ENCODE assay signal across 9 cellular contexts in the genomic region with DNA sequence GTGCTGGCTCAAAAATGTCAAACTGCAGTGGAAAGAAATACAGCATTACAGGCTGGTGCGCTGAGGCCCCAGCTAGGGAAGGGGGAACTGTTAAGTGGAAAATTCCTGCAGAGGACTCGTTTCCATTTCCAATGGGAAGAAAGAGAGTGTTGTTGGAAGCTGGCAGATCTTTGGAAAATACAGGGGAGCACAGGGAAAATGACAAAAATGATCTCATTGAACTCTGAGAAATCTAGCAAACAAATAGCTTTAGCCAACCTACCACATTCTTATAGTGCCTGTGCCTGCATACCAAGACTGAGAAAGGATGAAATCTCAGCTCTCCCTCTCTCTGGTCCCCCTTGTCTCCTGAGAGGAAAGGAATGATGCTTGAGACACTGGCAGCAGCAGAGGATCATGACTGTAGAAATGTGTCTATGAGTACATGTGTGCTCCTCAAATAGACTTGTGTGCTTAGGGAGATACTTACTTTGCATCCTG.
DNase-seq lines count a peak whose midpoint lies in the region; ATAC-seq, FAIRE-seq and TF ChIP-seq lines count a peak whose summit lies in the region.
"Had no signal": no experiment of that assay in that cellular context is flagged by ENCODE, and none has a peak within 500 bp of the region (broad histone marks: within the 10 kb centered on the region; RNA-seq: fewer than 3 reads in every experiment).

No MANE protein-coding gene starts in this region.

- peaks cover 14% of the 10 kb centered on the region for H3K4me1 ChIP-seq in skeletal muscle satellite cell (ENCODE audit: control insufficient read depth, insufficient read depth, low read length)
- H3K4me1 ChIP-seq: pancreas had no signal

- H3K4me1 Mint-ChIP-seq in HFFc6 (ENCODE audit: low read depth) = peaks cover 21% of the 10 kb centered on the region
- H3K4me1 Mint-ChIP-seq in activated naive CD8-positive, alpha-beta T cell treated with anti-CD3 and anti-CD28 coated beads for 36 hours = peaks cover 28% of the 10 kb centered on the region

- peak; percentile 12 for DNase-seq in HFFc6
- DNase-seq in activated naive CD8-positive, alpha-beta T cell treated with anti-CD3 and anti-CD28 coated beads for 36 hours = no peak
- peak; percentile 10 to 44 for DNase-seq in hippocampal formation (lab: John Stamatoyannopoulos, UW)
- no peak for DNase-seq in GM12892 (ENCODE audit: insufficient read length)
- no peak for DNase-seq in NCI-H446 (lab: John Stamatoyannopoulos, UW)

- no peak for TF ChIP-seq CTCF in HFFc6 (IDR thresholded peaks at IDR 0.05)

- H3K4me2 ChIP-seq in skeletal muscle satellite cell (ENCODE audit: low read length) = peak overlapping the region; percentile 91

- no peaks in the 10 kb centered on the region for H3K9me3 ChIP-seq in skeletal muscle satellite cell (replicated peaks; ENCODE audit: low read length)
- H3K9me3 ChIP-seq: pancreas had no signal

- H3K36me3 ChIP-seq in skeletal muscle satellite cell (ENCODE audit: insufficient read depth, low read length) = no peaks in the 10 kb centered on the region
- H3K36me3 ChIP-seq: pancreas had no signal

- no peaks in the 10 kb centered on the region for H3K36me3 Mint-ChIP-seq in HFFc6 (ENCODE audit: low read depth)
- no peaks in the 10 kb centered on the region for H3K36me3 Mint-ChIP-seq in activated naive CD8-positive, alpha-beta T cell treated with anti-CD3 and anti-CD28 coated beads for 36 hours
- H3K36me3 Mint-ChIP-seq: activated naive CD4-positive, alpha-beta T cell treated with anti-CD3 and anti-CD28 coated beads, Interleukin-2, amount 50 U/mL, for 72 hours had no signal

- ATAC-seq in GM21619 (IDR thresholded peaks at IDR 0.05; ENCODE audit: unreplicated experiment) = no peak

- peak overlapping the region; percentile 50 for H3K27ac Mint-ChIP-seq in HFFc6
- H3K27ac Mint-ChIP-seq in activated naive CD8-positive, alpha-beta T cell treated with anti-CD3 and anti-CD28 coated beads for 36 hours = peak overlapping the region; percentile 81
- H3K27ac Mint-ChIP-seq: activated naive CD4-positive, alpha-beta T cell treated with anti-CD3 and anti-CD28 coated beads, Interleukin-2, amount 50 U/mL, for 72 hours had no signal

- no peak for FAIRE-seq in GM12892 (lab: Jason Lieb, UNC)
- FAIRE-seq: pancreas had no signal

- H3K4me3 Mint-ChIP-seq in HFFc6 = peak overlapping the region; percentile 90
- peak overlapping the region; percentile 78 for H3K4me3 Mint-ChIP-seq in activated naive CD8-positive, alpha-beta T cell treated with anti-CD3 and anti-CD28 coated beads for 36 hours

- no peaks in the 10 kb centered on the region for H3K27me3 ChIP-seq in skeletal muscle satellite cell (ENCODE audit: control insufficient read depth, insufficient read depth, low read length)

- H3K9me3 Mint-ChIP-seq in HFFc6 = no peaks in the 10 kb centered on the region
- peaks cover 2% of the 10 kb centered on the region for H3K9me3 Mint-ChIP-seq in activated naive CD8-positive, alpha-beta T cell treated with anti-CD3 and anti-CD28 coated beads for 36 hours
- H3K9me3 Mint-ChIP-seq: activated naive CD4-positive, alpha-beta T cell treated with anti-CD3 and anti-CD28 coated beads, Interleukin-2, amount 50 U/mL, for 72 hours had no signal

- peak overlapping the region; percentile 67 for H3K9ac ChIP-seq in skeletal muscle satellite cell (ENCODE audit: low read depth, low read length)

- peak overlapping the region; percentile 79 for H3K4me3 ChIP-seq in skeletal muscle satellite cell (ENCODE audit: low read length)

- TF ChIP-seq POLR2A in GM12892 (IDR thresholded peaks at IDR 0.05; ENCODE audit: low read depth, low read length) = no peak

- peaks cover 1% of the 10 kb centered on the region; the same call in 1 of the 2 replicates for H3K27me3 Mint-ChIP-seq in HFFc6 (ENCODE audit: insufficient read depth)
- peaks cover 78% of the 10 kb centered on the region for H3K27me3 Mint-ChIP-seq in activated naive CD8-positive, alpha-beta T cell treated with anti-CD3 and anti-CD28 coated beads for 36 hours

Comparison
In these comparisons a context has a peak if more than half of its experiments do, and no peak if none do; other contexts are left out.
1. DNase-seq: peak in HFFc6 (single experiment) and hippocampal formation (2 of 2); none in activated naive CD8-positive, alpha-beta T cell treated with anti-CD3 and anti-CD28 coated beads for 36 hours (single experiment), GM12892 (single experiment) and NCI-H446 (0 of 2).